9 cellular contexts compared by ENCODE assay signal in the genomic region with DNA sequence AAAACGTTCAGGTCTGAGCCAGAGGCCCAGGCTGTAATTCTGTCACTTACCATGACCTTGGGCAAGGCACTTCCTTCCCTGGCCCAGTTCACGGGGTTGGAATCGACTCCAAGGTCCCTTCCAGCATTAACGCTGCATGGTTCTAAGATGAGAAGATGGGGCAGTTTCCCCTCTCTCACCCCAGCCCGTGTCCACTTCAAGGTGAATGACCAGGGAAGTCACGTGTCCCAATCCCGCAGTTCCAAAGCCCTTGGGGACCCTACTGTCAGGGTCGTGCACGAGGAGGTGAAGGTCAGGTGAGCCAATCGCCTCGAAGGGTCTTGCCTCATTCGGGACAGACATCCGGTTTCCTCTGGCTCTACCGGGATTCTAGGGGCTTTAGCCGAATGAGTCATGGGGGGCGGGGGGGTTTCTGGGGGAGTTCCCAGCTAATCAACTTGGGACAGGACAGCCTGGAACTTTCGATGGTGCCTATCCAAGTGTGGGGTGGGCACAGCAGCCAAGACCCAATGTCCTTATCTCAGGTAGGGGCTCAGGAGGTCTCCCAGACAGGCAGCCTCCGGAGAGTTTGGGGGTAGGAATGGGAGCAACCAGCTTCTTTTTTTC. TPM values are rescaled to one million over a fixed set of nuclear protein-coding genes. Genes with fewer than 3 reads are reported as not detected.
A peak's percentile ranks its signal among the peaks of the same experiment; 100 is the strongest.
DNase-seq lines count a peak whose midpoint lies in the region; TF ChIP-seq lines count a peak whose summit lies in the region.
"Had no signal": no experiment of that assay in that cellular context is flagged by ENCODE, and none has a peak within 500 bp of the region (broad histone marks: within the 10 kb centered on the region; RNA-seq: fewer than 3 reads in every experiment).

No MANE protein-coding gene starts in this region.

- H3K36me3 ChIP-seq in esophagus squamous epithelium = peaks cover 0 to 16% (median 4%) of the 10 kb centered on the region in 3 donors
- H3K36me3 ChIP-seq in prostate gland = peaks cover 0 to under 1% of the 10 kb centered on the region in 2 donors

- intact Hi-C loops in esophagus squamous epithelium (cut with DNase I) = loop anchor here (10.0 kb wide), 2 partner anchors 70 to 150 kb away; no protein-coding TSS in a partner anchor
- intact Hi-C loops in prostate gland (cut with DNase I) = loop anchor here (5.0 to 10.0 kb wide), 3 partner anchors 153 to 280 kb away; no protein-coding TSS in a partner anchor
- intact Hi-C loops in activated CD4-positive, alpha-beta memory T cell treated with anti-CD3 and anti-CD28 coated beads for 36 hours (cut with micrococcal nuclease) = loop anchor here (10.0 kb wide), 1 partner anchor 270 kb away; a partner anchor contains a TSS

- in situ Hi-C loops in KBM-7 (cut with MboI; ENCODE audit: low pct_unique_long_range_greater_than_20kb, low sequenced_read_pairs) = no loop called here

- CTCF ChIA-PET in activated CD4-positive, alpha-beta memory T cell treated with anti-CD3 and anti-CD28 coated beads for 36 hours (lab: Charles Lee) = interaction anchor here (1.1 to 7.4 kb wide), 7 partner anchors 13 to 178 kb away, joined by 4 to 85 read pairs (median 34); no protein-coding TSS in a partner anchor

- TF ChIP-seq CTCF in HFFc6 (IDR thresholded peaks at IDR 0.05) (no peak), esophagus squamous epithelium (IDR thresholded peaks at IDR 0.05) (no peak), prostate gland (IDR thresholded peaks at IDR 0.05) (no peak), osteocyte (IDR thresholded peaks at IDR 0.05) (no peak)

- peak overlapping the region; percentile 15; the same call in 1 of the 2 replicates for H3K4me3 Mint-ChIP-seq in HFFc6
- no peak overlapping the region for H3K4me3 Mint-ChIP-seq in activated CD4-positive, alpha-beta memory T cell treated with anti-CD3 and anti-CD28 coated beads for 36 hours
- H3K4me3 Mint-ChIP-seq in osteocyte (ENCODE audit: unreplicated experiment) = no peak overlapping the region
- H3K4me3 Mint-ChIP-seq: activated naive CD4-positive, alpha-beta T cell treated with anti-CD3 and anti-CD28 coated beads, Interleukin-2, amount 50 U/mL, for 24 hours; CD14-positive monocyte had no signal

- 11 to 38% methylated on average over 7 to 10 of the region's 18 CpGs for WGBS in esophagus squamous epithelium, 2 donors
- WGBS in prostate gland = 56% methylated on average over 18 of the region's 18 CpGs

- H3K9me3 Mint-ChIP-seq in HFFc6 (no peaks in the 10 kb centered on the region), osteocyte (ENCODE audit: unreplicated experiment) (no peaks in the 10 kb centered on the region)
- H3K9me3 Mint-ChIP-seq in activated CD4-positive, alpha-beta memory T cell treated with anti-CD3 and anti-CD28 coated beads for 36 hours = no peaks in the 10 kb centered on the region
- H3K9me3 Mint-ChIP-seq: activated naive CD4-positive, alpha-beta T cell treated with anti-CD3 and anti-CD28 coated beads, Interleukin-2, amount 50 U/mL, for 24 hours had no signal

- H3K27ac Mint-ChIP-seq in HFFc6 (peak overlapping the region; percentile 56; the same call in 1 of the 2 replicates), osteocyte (ENCODE audit: unreplicated experiment) (no peak overlapping the region)
- no peak overlapping the region for H3K27ac Mint-ChIP-seq in activated CD4-positive, alpha-beta memory T cell treated with anti-CD3 and anti-CD28 coated beads for 36 hours
- H3K27ac Mint-ChIP-seq: activated naive CD4-positive, alpha-beta T cell treated with anti-CD3 and anti-CD28 coated beads, Interleukin-2, amount 50 U/mL, for 24 hours had no signal

- no peak for TF ChIP-seq POLR2A in esophagus squamous epithelium (IDR thresholded peaks at IDR 0.05)
- no peak for TF ChIP-seq POLR2A in prostate gland (IDR thresholded peaks at IDR 0.05)

- H3K9me3 ChIP-seq in esophagus squamous epithelium = no peaks in the 10 kb centered on the region
- no peaks in the 10 kb centered on the region for H3K9me3 ChIP-seq in prostate gland
- H3K9me3 ChIP-seq: thyroid gland had no signal

- H3K4me3 ChIP-seq in esophagus squamous epithelium (no peak overlapping the region), prostate gland (no peak overlapping the region)
- H3K4me3 ChIP-seq: thyroid gland had no signal

- H3K27me3 ChIP-seq in esophagus squamous epithelium (no peaks in the 10 kb centered on the region), prostate gland (replicated peaks; ENCODE audit: insufficient read depth) (no peaks in the 10 kb centered on the region)
- H3K27me3 ChIP-seq: thyroid gland had no signal

- H3K4me1 ChIP-seq in esophagus squamous epithelium = peaks cover 15 to 67% (median 40%) of the 10 kb centered on the region in 3 donors
- no peaks in the 10 kb centered on the region for H3K4me1 ChIP-seq in prostate gland (replicated peaks)

- H3K27ac ChIP-seq in esophagus squamous epithelium (peak overlapping the region in 3 of 4 donors; percentile 41 to 61 (median 47)), prostate gland (peak overlapping the region; percentile 15 to 26)

- H3K27me3 Mint-ChIP-seq in HFFc6 (ENCODE audit: insufficient read depth) (peaks cover 2% of the 10 kb centered on the region), osteocyte (ENCODE audit: unreplicated experiment) (no peaks in the 10 kb centered on the region)
- H3K27me3 Mint-ChIP-seq in activated CD4-positive, alpha-beta memory T cell treated with anti-CD3 and anti-CD28 coated beads for 36 hours = peaks cover 9% of the 10 kb centered on the region
- H3K27me3 Mint-ChIP-seq: activated naive CD4-positive, alpha-beta T cell treated with anti-CD3 and anti-CD28 coated beads, Interleukin-2, amount 50 U/mL, for 24 hours had no signal

- POLR2A ChIA-PET in activated CD4-positive, alpha-beta memory T cell treated with anti-CD3 and anti-CD28 coated beads for 36 hours (lab: Charles Lee) = interaction anchor here (1.2 kb wide), 1 partner anchor 37 kb away, joined by 3 read pairs; no protein-coding TSS in a partner anchor

- H3K4me1 Mint-ChIP-seq in HFFc6 (ENCODE audit: low read depth) (peaks cover 57% of the 10 kb centered on the region), osteocyte (ENCODE audit: unreplicated experiment) (peaks cover 13% of the 10 kb centered on the region)
- no peaks in the 10 kb centered on the region for H3K4me1 Mint-ChIP-seq in activated CD4-positive, alpha-beta memory T cell treated with anti-CD3 and anti-CD28 coated beads for 36 hours (ENCODE audit: low read depth)

- DNase-seq in HFFc6 (no peak), esophagus squamous epithelium (lab: John Stamatoyannopoulos, UW) (no peak), prostate gland (ENCODE audit: low spot score) (no peak), KBM-7 (no peak), osteocyte (ENCODE audit: extremely low spot score, unreplicated experiment) (no peak)
- DNase-seq in activated CD4-positive, alpha-beta memory T cell treated with anti-CD3 and anti-CD28 coated beads for 36 hours = no peak

- H3K36me3 Mint-ChIP-seq in HFFc6 (ENCODE audit: low read depth) (no peaks in the 10 kb centered on the region), osteocyte (ENCODE audit: unreplicated experiment) (peaks cover 8% of the 10 kb centered on the region)
- peaks cover 3% of the 10 kb centered on the region for H3K36me3 Mint-ChIP-seq in activated CD4-positive, alpha-beta memory T cell treated with anti-CD3 and anti-CD28 coated beads for 36 hours

RNA-seq across cellular contexts. Expression of a gene that starts 0.8 kb away (rescaled TPM):
- total RNA-seq in HFFc6 (2021; fragmentation: NEBNext Ultra II Directional; extraction: Animal tissue kit (Norgen Biotek cat#: 25700)) = under 1 TPM in 5 of 6 experiments, not detected in 1; 0.31 to 0.59 (median 0.48) TPM
- total RNA-seq in esophagus squamous epithelium (1 to 10 TPM in 1 of 4 donors, not detected in 3; 4.0 TPM), prostate gland (1 to 10 TPM in 1 of 2 donors, under 1 TPM in 1; 0.41 to 2.2 TPM), osteocyte (not detected in 2 replicates)
- total RNA-seq in activated CD4-positive, alpha-beta memory T cell treated with anti-CD3 and anti-CD28 coated beads for 36 hours = not detected
- total RNA-seq: thyroid gland had no signal

RNA-seq across cellular contexts. Expression of a gene that starts 33.9 kb away (rescaled TPM):
- 100 to 1,000 TPM; 143 to 169 (median 160) TPM for total RNA-seq in HFFc6 (2021; fragmentation: NEBNext Ultra II Directional; extraction: Animal tissue kit (Norgen Biotek cat#: 25700))
- 100 to 1,000 TPM in 1 of 4 donors, 10 to 100 TPM in 3; 72.2 to 121 (median 84.7) TPM for total RNA-seq in esophagus squamous epithelium
- total RNA-seq in prostate gland = 100 to 1,000 TPM in 1 of 2 donors, 10 to 100 TPM in 1; 96.4 to 116 TPM
- total RNA-seq in activated CD4-positive, alpha-beta memory T cell treated with anti-CD3 and anti-CD28 coated beads for 36 hours = 100 to 1,000 TPM; 120 to 124 TPM
- 96.9 and 104 TPM in 2 replicates for total RNA-seq in osteocyte

RNA-seq across cellular contexts. Expression of a gene that starts 39.7 kb away (rescaled TPM):
- total RNA-seq in HFFc6 (2021; fragmentation: NEBNext Ultra II Directional; extraction: Animal tissue kit (Norgen Biotek cat#: 25700)) = 10 to 100 TPM; 60.9 to 72.8 (median 65.3) TPM
- 10 to 100 TPM; 44.2 to 56.1 (median 49.0) TPM for total RNA-seq in esophagus squamous epithelium
- 100 to 1,000 TPM in 1 of 2 donors, 10 to 100 TPM in 1; 55.2 to 167 TPM for total RNA-seq in prostate gland
- total RNA-seq in activated CD4-positive, alpha-beta memory T cell treated with anti-CD3 and anti-CD28 coated beads for 36 hours = 10 to 100 TPM; 89.2 to 99.9 TPM
- 74.5 and 96.2 TPM in 2 replicates for total RNA-seq in osteocyte

RNA-seq across cellular contexts. Expression of a gene that starts 48.3 kb away (rescaled TPM):
- total RNA-seq in HFFc6 (2021; fragmentation: NEBNext Ultra II Directional; extraction: Animal tissue kit (Norgen Biotek cat#: 25700)) = 10 to 100 TPM; 29.3 to 33.7 (median 30.7) TPM
- total RNA-seq in esophagus squamous epithelium = 10 to 100 TPM in 2 of 4 donors, 1 to 10 TPM in 2; 4.2 to 27.1 (median 13.4) TPM
- total RNA-seq in prostate gland = 10 to 100 TPM; 35.2 to 79.8 TPM
- 10 to 100 TPM; 12.5 to 13.4 TPM for total RNA-seq in activated CD4-positive, alpha-beta memory T cell treated with anti-CD3 and anti-CD28 coated beads for 36 hours
- total RNA-seq in osteocyte = 44.6 and 46.3 TPM in 2 replicates

RNA-seq across cellular contexts. Expression of a gene that starts 51.7 kb away (rescaled TPM):
- under 1 TPM; 0.11 to 0.43 (median 0.36) TPM for total RNA-seq in HFFc6 (2021; fragmentation: NEBNext Ultra II Directional; extraction: Animal tissue kit (Norgen Biotek cat#: 25700))
- total RNA-seq in esophagus squamous epithelium (1 to 10 TPM; 1.1 to 3.0 (median 1.8) TPM), prostate gland (1 to 10 TPM in 1 of 2 donors, not detected in 1; 1.2 TPM), osteocyte (not detected in 2 replicates)
- total RNA-seq in activated CD4-positive, alpha-beta memory T cell treated with anti-CD3 and anti-CD28 coated beads for 36 hours = under 1 TPM; 0.64 to 0.87 TPM
- total RNA-seq: thyroid gland had no signal
